In the genomic region with DNA sequence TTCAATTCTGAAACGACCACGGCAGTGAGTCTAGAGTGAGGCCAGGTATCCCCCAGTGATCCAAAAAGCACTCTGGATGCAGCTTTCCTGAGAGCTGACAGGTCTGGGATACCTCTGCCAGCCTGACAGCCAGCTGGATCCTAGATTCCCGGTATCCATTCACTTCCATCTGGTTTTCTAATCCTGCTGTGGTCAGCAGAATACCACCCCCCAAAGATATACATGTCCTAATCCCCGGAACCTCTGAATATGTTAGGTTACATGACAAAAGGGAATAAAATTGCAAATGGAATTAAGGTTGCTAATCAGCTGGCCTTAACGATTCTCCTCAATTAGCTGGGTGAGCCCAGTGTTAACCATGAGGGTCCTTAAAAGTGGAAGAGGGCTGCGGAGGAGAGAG, we compare ENCODE assay signal across 11 cellular contexts. TPM values are rescaled to one million over a fixed set of nuclear protein-coding genes. Genes with fewer than 3 reads are reported as not detected.
A peak's percentile ranks its signal among the peaks of the same experiment; 100 is the strongest.
DNase-seq lines count a peak whose midpoint lies in the region; ATAC-seq lines count a peak whose summit lies in the region.
"Had no signal": no experiment of that assay in that cellular context is flagged by ENCODE, and none has a peak within 500 bp of the region (broad histone marks: within the 10 kb centered on the region; RNA-seq: fewer than 3 reads in every experiment).

No MANE protein-coding gene starts in this region.

- H3K4me1 Mint-ChIP-seq in activated CD4-positive, alpha-beta memory T cell treated with anti-CD3 and anti-CD28 coated beads for 36 hours (ENCODE audit: low read depth): peaks cover 36% of the 10 kb centered on the region
- H3K4me1 Mint-ChIP-seq in stimulated activated memory B cell treated with anti-CD40 and anti-IgM and Interleukin-4, amounts not matched to agents 10 μg/mL and 1 μg/mL and 100 μg/mL, for 72 hours: peaks cover 52% of the 10 kb centered on the region

- peak overlapping the region; percentile 98 for H3K4me3 ChIP-seq in iPS-15b (ENCODE audit: low read depth, low read length)

- H3K9me3 Mint-ChIP-seq in activated CD4-positive, alpha-beta memory T cell treated with anti-CD3 and anti-CD28 coated beads for 36 hours: no peaks in the 10 kb centered on the region
- H3K9me3 Mint-ChIP-seq in stimulated activated memory B cell treated with anti-CD40 and anti-IgM and Interleukin-4, amounts not matched to agents 10 μg/mL and 1 μg/mL and 100 μg/mL, for 72 hours: no peaks in the 10 kb centered on the region

- peaks cover 4% of the 10 kb centered on the region for H3K4me1 ChIP-seq in iPS-15b (ENCODE audit: control insufficient read depth, insufficient read depth, low read length)

- intact Hi-C loops in activated CD4-positive, alpha-beta memory T cell treated with anti-CD3 and anti-CD28 coated beads for 36 hours (cut with micrococcal nuclease): loop anchor here (10.0 kb wide), 2 partner anchors 108 to 178 kb away; no protein-coding TSS in a partner anchor
- intact Hi-C loops in head of caudate nucleus (cut with DNase I): no loop called here

- H3K27ac Mint-ChIP-seq in activated CD4-positive, alpha-beta memory T cell treated with anti-CD3 and anti-CD28 coated beads for 36 hours: no peak overlapping the region
- H3K27ac Mint-ChIP-seq in stimulated activated memory B cell treated with anti-CD40 and anti-IgM and Interleukin-4, amounts not matched to agents 10 μg/mL and 1 μg/mL and 100 μg/mL, for 72 hours: peak overlapping the region; percentile 98

- no peaks in the 10 kb centered on the region for H3K27me3 Mint-ChIP-seq in activated CD4-positive, alpha-beta memory T cell treated with anti-CD3 and anti-CD28 coated beads for 36 hours
- no peaks in the 10 kb centered on the region for H3K27me3 Mint-ChIP-seq in stimulated activated memory B cell treated with anti-CD40 and anti-IgM and Interleukin-4, amounts not matched to agents 10 μg/mL and 1 μg/mL and 100 μg/mL, for 72 hours

- H3K36me3 Mint-ChIP-seq in activated CD4-positive, alpha-beta memory T cell treated with anti-CD3 and anti-CD28 coated beads for 36 hours: peaks cover 11% of the 10 kb centered on the region
- H3K36me3 Mint-ChIP-seq in stimulated activated memory B cell treated with anti-CD40 and anti-IgM and Interleukin-4, amounts not matched to agents 10 μg/mL and 1 μg/mL and 100 μg/mL, for 72 hours: peaks cover 14% of the 10 kb centered on the region

- H3K9me3 ChIP-seq in iPS-15b (ENCODE audit: control insufficient read depth, insufficient read depth, low read length): no peaks in the 10 kb centered on the region
- H3K9me3 ChIP-seq: neutrophil had no signal

- DNase-seq in NCI-H82 (lab: John Stamatoyannopoulos, UW) (peak; percentile 60), NCI-H82 treated with DMSO at 0.1 percent for 48 hours (lab: John Stamatoyannopoulos, UW; ENCODE audit: unreplicated experiment) (no peak), NCI-H345 (lab: John Stamatoyannopoulos, UW) (no peak), head of caudate nucleus (no peak), SIG-M5 (lab: John Stamatoyannopoulos, UW) (no peak)
- DNase-seq in activated CD4-positive, alpha-beta memory T cell treated with anti-CD3 and anti-CD28 coated beads for 36 hours: no peak
- DNase-seq: 8988T, NCI-H1092 treated with DMSO at 0.1 percent for 48 hours had no signal

- CTCF ChIA-PET in activated CD4-positive, alpha-beta memory T cell treated with anti-CD3 and anti-CD28 coated beads for 36 hours (lab: Charles Lee): no interaction called here

- peak overlapping the region; percentile 98 for H3K4me3 Mint-ChIP-seq in activated CD4-positive, alpha-beta memory T cell treated with anti-CD3 and anti-CD28 coated beads for 36 hours
- H3K4me3 Mint-ChIP-seq in stimulated activated memory B cell treated with anti-CD40 and anti-IgM and Interleukin-4, amounts not matched to agents 10 μg/mL and 1 μg/mL and 100 μg/mL, for 72 hours: peak overlapping the region; percentile 97

- H3K27me3 ChIP-seq in iPS-15b (ENCODE audit: control insufficient read depth, insufficient read depth, low read length): no peaks in the 10 kb centered on the region
- H3K27me3 ChIP-seq: neutrophil had no signal

- H3K36me3 ChIP-seq in iPS-15b (ENCODE audit: control insufficient read depth, insufficient read depth, low read length): peaks cover 3% of the 10 kb centered on the region
- H3K36me3 ChIP-seq: neutrophil had no signal

- no peak for ATAC-seq in stimulated activated memory B cell treated with anti-CD40 and anti-IgM and Interleukin-4, amounts not matched to agents 10 μg/mL and 1 μg/mL and 100 μg/mL, for 72 hours

- no peak overlapping the region for H3K9ac ChIP-seq in iPS-15b (ENCODE audit: low read depth, low read length)

- POLR2A ChIA-PET in activated CD4-positive, alpha-beta memory T cell treated with anti-CD3 and anti-CD28 coated beads for 36 hours (lab: Charles Lee): interaction anchor here (1.2 to 3.3 kb wide), 3 partner anchors 20 to 35 kb away, joined by 3 to 27 read pairs (median 8); a partner anchor contains a TSS

RNA-seq across cellular contexts. Expression of a gene that starts 1.4 kb away (rescaled TPM):
- total RNA-seq in activated CD4-positive, alpha-beta memory T cell treated with anti-CD3 and anti-CD28 coated beads for 36 hours: 1 to 10 TPM; 9.3 to 9.7 TPM

RNA-seq across cellular contexts. Expression of a gene that starts 25.8 kb away (rescaled TPM):
- total RNA-seq in activated CD4-positive, alpha-beta memory T cell treated with anti-CD3 and anti-CD28 coated beads for 36 hours: 1 to 10 TPM; 3.2 to 4.6 TPM

RNA-seq across cellular contexts. Expression of a gene that starts 28.4 kb away (rescaled TPM):
- 1,000 to 10,000 TPM; 2,267 to 2,331 TPM for total RNA-seq in activated CD4-positive, alpha-beta memory T cell treated with anti-CD3 and anti-CD28 coated beads for 36 hours

RNA-seq across cellular contexts. Expression of a gene that starts 28.5 kb away (rescaled TPM):
- 10 to 100 TPM; 19.7 to 20.9 TPM for total RNA-seq in activated CD4-positive, alpha-beta memory T cell treated with anti-CD3 and anti-CD28 coated beads for 36 hours
